6 cellular contexts compared by ENCODE assay signal in genomic region chr13:65378484-65378883, GRCh38.
"Had no signal": no experiment of that assay in that cellular context is flagged by ENCODE, and none has a peak within 500 bp of the region (broad histone marks: within the 10 kb centered on the region; RNA-seq: fewer than 3 reads in every experiment).

No MANE protein-coding gene starts in this region.

- H3K27ac ChIP-seq: HL-60 had no signal

- H3K4me1 Mint-ChIP-seq: H9, IgD-negative memory B cell had no signal

- H3K4me3 Mint-ChIP-seq: H9, IgD-negative memory B cell had no signal

- ATAC-seq: HepG2 had no signal

- H3K27me3 Mint-ChIP-seq: IgD-negative memory B cell had no signal

- DNase-seq: GOT3, H9, HCEC 1CT had no signal

- H3K27ac Mint-ChIP-seq: H9, IgD-negative memory B cell had no signal

- H3K36me3 Mint-ChIP-seq: IgD-negative memory B cell had no signal
